Comparison of ENCODE assay signal across 16 cellular contexts in the genomic region with DNA sequence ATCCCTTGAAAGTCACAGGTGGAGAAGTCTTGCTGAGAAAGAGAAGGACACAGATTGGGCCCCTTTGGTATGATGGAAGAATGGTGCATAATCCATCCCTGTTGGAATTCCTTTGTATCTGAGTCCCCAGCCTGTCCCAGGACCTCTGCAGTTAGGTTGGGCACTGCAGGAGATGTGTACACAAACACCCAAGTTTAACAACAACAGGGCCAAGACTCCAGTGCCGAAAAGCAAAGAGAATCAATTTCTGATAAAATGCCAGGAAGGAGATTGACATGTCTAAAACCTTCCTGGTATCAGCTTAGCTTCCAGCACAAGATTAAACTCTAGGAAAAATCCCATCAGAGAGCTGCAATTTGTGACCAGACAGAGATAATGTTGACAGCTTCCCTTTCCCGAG. TPM values are rescaled to one million over a fixed set of nuclear protein-coding genes. Genes with fewer than 3 reads are reported as not detected.
DNase-seq lines count a peak whose midpoint lies in the region; ATAC-seq and TF ChIP-seq lines count a peak whose summit lies in the region.
"Had no signal": no experiment of that assay in that cellular context is flagged by ENCODE, and none has a peak within 500 bp of the region (broad histone marks: within the 10 kb centered on the region; RNA-seq: fewer than 3 reads in every experiment).

No MANE protein-coding gene starts in this region.

- H3K4me3 ChIP-seq in cardiac muscle cell (no peak overlapping the region), neural progenitor cell (no peak overlapping the region)

- no peak for DNase-seq in cardiac muscle cell (ENCODE audit: low read depth in 1 of 2, low spot score in 1 of 2)
- DNase-seq in cardiac septum (ENCODE audit: low spot score) = no peak
- no peak for DNase-seq in WTC11 (ENCODE audit: low spot score)
- peak; percentile 24 for DNase-seq in neural progenitor cell (ENCODE audit: low spot score)
- DNase-seq in H4 (ENCODE audit: low spot score) = no peak
- no peak for DNase-seq in RPMI8226
- DNase-seq: CD8-positive, alpha-beta T cell; COR-L47; DMS153; DMS79 treated with DMSO at 0.1 percent for 48 hours; EL had no signal

- H3F3A ChIP-seq in neural progenitor cell (ENCODE audit: low read depth) = no peaks in the 10 kb centered on the region

- H3K36me3 ChIP-seq in cardiac muscle cell (no peaks in the 10 kb centered on the region), neural progenitor cell (no peaks in the 10 kb centered on the region)

- peaks cover 20% of the 10 kb centered on the region for H3K4me1 ChIP-seq in cardiac muscle cell (ENCODE audit: low read depth)
- H3K4me1 ChIP-seq in neural progenitor cell = peaks cover 11% of the 10 kb centered on the region

- H3K9me3 ChIP-seq in cardiac muscle cell (ENCODE audit: low read depth) (no peaks in the 10 kb centered on the region), neural progenitor cell (ENCODE audit: low read depth) (no peaks in the 10 kb centered on the region)

- H3K27me3 Mint-ChIP-seq in WTC11 (ENCODE audit: low read depth) (no peaks in the 10 kb centered on the region), neural progenitor cell (ENCODE audit: insufficient read depth, low read depth) (peaks cover 2% of the 10 kb centered on the region)
- H3K27me3 Mint-ChIP-seq: IgD-negative memory B cell had no signal

- H3K9ac ChIP-seq in neural progenitor cell = no peak overlapping the region

- TF ChIP-seq CTCF in cardiac muscle cell (IDR thresholded peaks at IDR 0.05; ENCODE audit: low read depth, low read length) = no peak
- no peak for TF ChIP-seq CTCF in WTC11 (IDR thresholded peaks at IDR 0.05)
- no peak for TF ChIP-seq CTCF in neural progenitor cell (IDR thresholded peaks at IDR 0.05)

- H3K27ac Mint-ChIP-seq in WTC11 = peak overlapping the region; percentile 40; the same call in 1 of the 2 replicates
- no peak overlapping the region for H3K27ac Mint-ChIP-seq in neural progenitor cell
- H3K27ac Mint-ChIP-seq: CD14-positive monocyte; CD8-positive, alpha-beta T cell had no signal

- H3K36me3 Mint-ChIP-seq in WTC11 (peaks cover 3% of the 10 kb centered on the region; the same call in 1 of the 2 replicates), neural progenitor cell (peaks cover 12% of the 10 kb centered on the region)

- H3K27me3 ChIP-seq in cardiac muscle cell = no peaks in the 10 kb centered on the region
- no peaks in the 10 kb centered on the region for H3K27me3 ChIP-seq in neural progenitor cell

- no peak overlapping the region for H2AFZ ChIP-seq in neural progenitor cell (replicated peaks)

- POLR2A ChIA-PET in WTC11 (lab: Charles Lee) = no interaction called here

- peaks cover 10% of the 10 kb centered on the region for H4K20me1 ChIP-seq in neural progenitor cell (ENCODE audit: low read depth)

- H3K79me2 ChIP-seq in neural progenitor cell (ENCODE audit: low read depth) = no peaks in the 10 kb centered on the region

- H3K4me1 Mint-ChIP-seq in WTC11 = no peaks in the 10 kb centered on the region
- peaks cover 22% of the 10 kb centered on the region for H3K4me1 Mint-ChIP-seq in neural progenitor cell
- H3K4me1 Mint-ChIP-seq: IgD-negative memory B cell had no signal

- ATAC-seq in WTC11 (no peak), HG02852 (IDR thresholded peaks at IDR 0.05; ENCODE audit: unreplicated experiment) (no peak)
- ATAC-seq: CD8-positive, alpha-beta T cell; HCT116 had no signal

- CTCF ChIA-PET in WTC11 (lab: Charles Lee) = interaction anchor here (0.5 to 0.9 kb wide), 2 partner anchors 57 to 306 kb away, joined by 3 read pairs; no protein-coding TSS in a partner anchor

- H3K4me3 Mint-ChIP-seq in WTC11 = no peak overlapping the region
- no peak overlapping the region for H3K4me3 Mint-ChIP-seq in neural progenitor cell
- H3K4me3 Mint-ChIP-seq: CD8-positive, alpha-beta T cell; IgD-negative memory B cell had no signal

- no peaks in the 10 kb centered on the region for H3K9me3 Mint-ChIP-seq in WTC11
- no peaks in the 10 kb centered on the region for H3K9me3 Mint-ChIP-seq in neural progenitor cell
- H3K9me3 Mint-ChIP-seq: CD8-positive, alpha-beta T cell; IgD-negative memory B cell had no signal

- H3K27ac ChIP-seq in cardiac muscle cell (peak overlapping the region; percentile 25), neural progenitor cell (no peak overlapping the region)
- H3K27ac ChIP-seq: 22Rv1 had no signal

- intact Hi-C loops in cardiac septum (cut with DNase I) = no loop called here

- H3K4me2 ChIP-seq in neural progenitor cell = no peak overlapping the region

TF ChIP-seq in WTC11, 78 proteins besides CTCF, POLR2A, EP300 and RAD21 (continues in another document):
- TF ChIP-seq FOXK1 (CRISPR knock-in tag; IDR thresholded peaks at IDR 0.05) = no peak
- no peak for TF ChIP-seq CREB1 (CRISPR knock-in tag; IDR thresholded peaks at IDR 0.05)
- no peak for TF ChIP-seq SOX15 (CRISPR knock-in tag; IDR thresholded peaks at IDR 0.05)
- no peak for TF ChIP-seq ZBTB21 (CRISPR knock-in tag; IDR thresholded peaks at IDR 0.05; ENCODE audit: borderline replicate concordance)
- TF ChIP-seq, protein P1, sequence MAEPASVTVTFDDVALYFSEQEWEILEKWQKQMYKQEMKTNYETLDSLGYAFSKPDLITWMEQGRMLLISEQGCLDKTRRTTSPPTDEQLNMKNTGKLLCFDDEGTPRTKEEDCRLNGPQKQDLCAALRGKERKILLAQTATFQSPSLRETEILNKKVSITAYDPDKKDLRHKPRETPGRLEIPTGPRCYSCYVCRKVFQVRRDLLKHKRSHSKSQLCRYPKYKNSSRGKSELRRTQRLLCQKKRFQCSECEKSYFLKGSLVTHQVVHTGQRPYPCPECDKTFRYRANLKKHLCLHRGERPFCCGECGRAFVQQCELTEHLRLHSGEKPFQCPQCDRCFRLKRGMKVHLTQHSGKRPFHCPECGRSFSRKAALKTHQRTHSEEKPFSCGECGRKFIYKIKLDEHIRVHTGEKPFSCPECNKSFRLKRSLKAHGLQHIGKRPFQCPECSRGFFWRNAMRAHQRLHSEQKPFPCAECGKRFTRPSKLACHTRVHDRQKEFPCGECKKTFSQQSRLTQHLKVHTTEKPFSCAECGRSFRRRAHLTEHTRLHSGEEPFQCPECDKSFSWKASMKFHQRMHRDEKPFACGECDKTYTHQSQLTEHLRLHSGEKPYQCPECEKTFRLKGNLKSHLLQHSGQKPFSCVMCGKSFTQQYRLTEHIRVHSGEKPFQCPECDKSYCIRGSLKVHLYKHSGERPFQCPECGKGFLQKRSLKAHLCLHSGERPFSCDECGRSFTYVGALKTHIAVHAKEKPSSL (CRISPR knock-in tag; conservative IDR thresholded peaks at IDR 0.05) = no peak
- TF ChIP-seq, protein P2, sequence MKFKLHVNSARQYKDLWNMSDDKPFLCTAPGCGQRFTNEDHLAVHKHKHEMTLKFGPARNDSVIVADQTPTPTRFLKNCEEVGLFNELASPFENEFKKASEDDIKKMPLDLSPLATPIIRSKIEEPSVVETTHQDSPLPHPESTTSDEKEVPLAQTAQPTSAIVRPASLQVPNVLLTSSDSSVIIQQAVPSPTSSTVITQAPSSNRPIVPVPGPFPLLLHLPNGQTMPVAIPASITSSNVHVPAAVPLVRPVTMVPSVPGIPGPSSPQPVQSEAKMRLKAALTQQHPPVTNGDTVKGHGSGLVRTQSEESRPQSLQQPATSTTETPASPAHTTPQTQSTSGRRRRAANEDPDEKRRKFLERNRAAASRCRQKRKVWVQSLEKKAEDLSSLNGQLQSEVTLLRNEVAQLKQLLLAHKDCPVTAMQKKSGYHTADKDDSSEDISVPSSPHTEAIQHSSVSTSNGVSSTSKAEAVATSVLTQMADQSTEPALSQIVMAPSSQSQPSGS (CRISPR knock-in tag; IDR thresholded peaks at IDR 0.05; ENCODE audit: borderline replicate concordance, low read depth) = no peak
- TF ChIP-seq, protein P3, sequence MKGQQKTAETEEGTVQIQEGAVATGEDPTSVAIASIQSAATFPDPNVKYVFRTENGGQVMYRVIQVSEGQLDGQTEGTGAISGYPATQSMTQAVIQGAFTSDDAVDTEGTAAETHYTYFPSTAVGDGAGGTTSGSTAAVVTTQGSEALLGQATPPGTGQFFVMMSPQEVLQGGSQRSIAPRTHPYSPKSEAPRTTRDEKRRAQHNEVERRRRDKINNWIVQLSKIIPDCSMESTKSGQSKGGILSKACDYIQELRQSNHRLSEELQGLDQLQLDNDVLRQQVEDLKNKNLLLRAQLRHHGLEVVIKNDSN (CRISPR knock-in tag; IDR thresholded peaks at IDR 0.05) = no peak
- TF ChIP-seq TCF7 (CRISPR knock-in tag; IDR thresholded peaks at IDR 0.05; ENCODE audit: low read depth) = no peak
- TF ChIP-seq, protein P4, sequence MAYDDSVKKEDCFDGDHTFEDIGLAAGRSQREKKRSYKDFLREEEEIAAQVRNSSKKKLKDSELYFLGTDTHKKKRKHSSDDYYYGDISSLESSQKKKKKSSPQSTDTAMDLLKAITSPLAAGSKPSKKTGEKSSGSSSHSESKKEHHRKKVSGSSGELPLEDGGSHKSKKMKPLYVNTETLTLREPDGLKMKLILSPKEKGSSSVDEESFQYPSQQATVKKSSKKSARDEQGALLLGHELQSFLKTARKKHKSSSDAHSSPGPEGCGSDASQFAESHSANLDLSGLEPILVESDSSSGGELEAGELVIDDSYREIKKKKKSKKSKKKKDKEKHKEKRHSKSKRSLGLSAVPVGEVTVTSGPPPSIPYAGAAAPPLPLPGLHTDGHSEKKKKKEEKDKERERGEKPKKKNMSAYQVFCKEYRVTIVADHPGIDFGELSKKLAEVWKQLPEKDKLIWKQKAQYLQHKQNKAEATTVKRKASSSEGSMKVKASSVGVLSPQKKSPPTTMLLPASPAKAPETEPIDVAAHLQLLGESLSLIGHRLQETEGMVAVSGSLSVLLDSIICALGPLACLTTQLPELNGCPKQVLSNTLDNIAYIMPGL (CRISPR knock-in tag; IDR thresholded peaks at IDR 0.05) = no peak
- TF ChIP-seq NFATC4 (CRISPR knock-in tag; IDR thresholded peaks at IDR 0.05) = no peak
- no peak for TF ChIP-seq ESRRA (CRISPR knock-in tag; IDR thresholded peaks at IDR 0.05; ENCODE audit: borderline replicate concordance)
- no peak for TF ChIP-seq NR1H2 (CRISPR knock-in tag; IDR thresholded peaks at IDR 0.05)

RNA-seq across cellular contexts. Expression of a gene that starts 32.9 kb away (rescaled TPM):
- total RNA-seq in cardiac muscle cell (12.6 and 24.1 TPM in 2 replicates), cardiac septum (22.6 TPM), WTC11 (2021) (17.2 to 23.0 TPM (median 17.5 TPM) in 3 replicates), neural progenitor cell (ENCODE audit: low replicate concordance) (10.0 and 20.9 TPM in 2 replicates)
- polyA plus RNA-seq in cardiac muscle cell = 10.8 and 11.2 TPM in 2 replicates
- total RNA-seq in H4 (2014; rRNA removed; shearing (Covaris generic)) = 8.4 and 9.3 TPM in 2 replicates

RNA-seq across cellular contexts. Expression of a gene that starts 33.2 kb away (rescaled TPM):
- total RNA-seq in cardiac muscle cell = 144 and 162 TPM in 2 replicates
- polyA plus RNA-seq in cardiac muscle cell = 82.9 and 113 TPM in 2 replicates
- total RNA-seq in cardiac septum = 66.3 TPM
- total RNA-seq in WTC11 (2021) = 116 to 146 TPM (median 118 TPM) in 3 replicates
- total RNA-seq in neural progenitor cell (ENCODE audit: low replicate concordance) = 60.9 and 117 TPM in 2 replicates
- total RNA-seq in H4 (2014; rRNA removed; shearing (Covaris generic)) = 32.2 and 34.3 TPM in 2 replicates
